21 cellular contexts compared by ENCODE assay signal in genomic region chr15:25864966-25865365, GRCh38. TPM values are rescaled to one million over a fixed set of nuclear protein-coding genes. Genes with fewer than 3 reads are reported as not detected.
DNase-seq lines count a peak whose midpoint lies in the region; ATAC-seq and TF ChIP-seq lines count a peak whose summit lies in the region.
"Had no signal": no experiment of that assay in that cellular context is flagged by ENCODE, and none has a peak within 500 bp of the region (broad histone marks: within the 10 kb centered on the region; RNA-seq: fewer than 3 reads in every experiment).

No MANE protein-coding gene starts in this region.

- no peak for TF ChIP-seq CTCF in natural killer cell (IDR thresholded peaks at IDR 0.05)

- H3K36me3 ChIP-seq in CD8-positive, alpha-beta memory T cell (ENCODE audit: insufficient read depth, low read length) = no peaks in the 10 kb centered on the region
- H3K36me3 ChIP-seq: brain microvascular endothelial cell, spleen, thyroid gland had no signal

- peaks cover 5% of the 10 kb centered on the region for H3K27me3 Mint-ChIP-seq in T-helper 2 cell treated with Interferon-gamma antibody and Interleukin-4, amounts not matched to agents 5 μg/mL and 100 μg/mL, for 36 hours (ENCODE audit: low read depth)
- peaks cover 0 to 4% of the 10 kb centered on the region in 2 donors for H3K27me3 Mint-ChIP-seq in CD8-positive, alpha-beta memory T cell
- H3K27me3 Mint-ChIP-seq in activated naive CD8-positive, alpha-beta T cell treated with anti-CD3 and anti-CD28 coated beads, Interleukin-2, amount 10 ng/mL, durations not matched to agents 7 days and 5 days = peaks cover 4% of the 10 kb centered on the region
- H3K27me3 Mint-ChIP-seq in natural killer cell (ENCODE audit: low read depth in 2 of 2) = no peaks in the 10 kb centered on the region
- H3K27me3 Mint-ChIP-seq in stimulated activated naive B cell treated with anti-CD40 and anti-IgM and Interleukin-4, amounts not matched to agents 10 μg/mL and 1 μg/mL and 100 μg/mL, for 72 hours = peaks cover 56 to 66% of the 10 kb centered on the region in 2 donors

- no peaks in the 10 kb centered on the region for H3K27me3 ChIP-seq in CD8-positive, alpha-beta memory T cell (ENCODE audit: insufficient read depth, low read length, poor library complexity, severe bottlenecking)
- H3K27me3 ChIP-seq: brain microvascular endothelial cell, thyroid gland had no signal

- peak overlapping the region; percentile 42 for H3K27ac Mint-ChIP-seq in T-helper 2 cell treated with Interferon-gamma antibody and Interleukin-4, amounts not matched to agents 5 μg/mL and 100 μg/mL, for 36 hours
- peak overlapping the region in 4 of 8 donors; percentile 27 to 89 (median 62) for H3K27ac Mint-ChIP-seq in CD8-positive, alpha-beta memory T cell
- no peak overlapping the region for H3K27ac Mint-ChIP-seq in activated naive CD8-positive, alpha-beta T cell treated with anti-CD3 and anti-CD28 coated beads, Interleukin-2, amount 10 ng/mL, durations not matched to agents 7 days and 5 days
- H3K27ac Mint-ChIP-seq in natural killer cell = peak overlapping the region in 1 of 2 donors; percentile 13
- no peak overlapping the region for H3K27ac Mint-ChIP-seq in stimulated activated naive B cell treated with anti-CD40 and anti-IgM and Interleukin-4, amounts not matched to agents 10 μg/mL and 1 μg/mL and 100 μg/mL, for 72 hours
- H3K27ac Mint-ChIP-seq: dendritic cell treated with granulocyte-macrophage colony-stimulating factor and Interleukin-4, amounts not matched to agents 40 ng/mL and 50 ng/mL, for 4 days had no signal

- intact Hi-C loops in natural killer cell (cut with micrococcal nuclease) = loop anchor here (5.0 kb wide), 1 partner anchor 1093 kb away; no protein-coding TSS in a partner anchor

- H3K4me3 Mint-ChIP-seq in T-helper 2 cell treated with Interferon-gamma antibody and Interleukin-4, amounts not matched to agents 5 μg/mL and 100 μg/mL, for 36 hours = peak overlapping the region; percentile 44
- peak overlapping the region; percentile 41 to 90 (median 85) for H3K4me3 Mint-ChIP-seq in CD8-positive, alpha-beta memory T cell
- H3K4me3 Mint-ChIP-seq in activated naive CD8-positive, alpha-beta T cell treated with anti-CD3 and anti-CD28 coated beads, Interleukin-2, amount 10 ng/mL, durations not matched to agents 7 days and 5 days = peak overlapping the region; percentile 19
- H3K4me3 Mint-ChIP-seq in natural killer cell = peak overlapping the region; percentile 66
- no peak overlapping the region for H3K4me3 Mint-ChIP-seq in stimulated activated naive B cell treated with anti-CD40 and anti-IgM and Interleukin-4, amounts not matched to agents 10 μg/mL and 1 μg/mL and 100 μg/mL, for 72 hours
- H3K4me3 Mint-ChIP-seq: dendritic cell treated with granulocyte-macrophage colony-stimulating factor and Interleukin-4, amounts not matched to agents 40 ng/mL and 50 ng/mL, for 4 days had no signal

- no peaks in the 10 kb centered on the region for H3K9me3 ChIP-seq in CD8-positive, alpha-beta memory T cell (ENCODE audit: low read length)
- H3K9me3 ChIP-seq: spleen, thyroid gland had no signal

- no peak for DNase-seq in T-helper 2 cell treated with Interferon-gamma antibody and Interleukin-4, amounts not matched to agents 5 μg/mL and 100 μg/mL, for 36 hours (ENCODE audit: low spot score)
- DNase-seq in T-helper 2 cell = no peak
- DNase-seq in CD8-positive, alpha-beta memory T cell = no peak
- DNase-seq in activated naive CD8-positive, alpha-beta T cell treated with anti-CD3 and anti-CD28 coated beads, Interleukin-2, amount 10 ng/mL, durations not matched to agents 7 days and 5 days = no peak
- no peak for DNase-seq in natural killer cell
- DNase-seq in HT-29 (ENCODE audit: low spot score) = no peak
- DNase-seq in stimulated activated naive B cell treated with anti-CD40 and anti-IgM and Interleukin-4, amounts not matched to agents 10 μg/mL and 1 μg/mL and 100 μg/mL, for 72 hours = no peak
- DNase-seq: 8988T, activated gamma-delta T cell, brain microvascular endothelial cell, DND-41, erythroblast, Karpas-422, NCI-H1105, spleen, thyroid gland had no signal

- peaks cover 22% of the 10 kb centered on the region for H3K4me1 Mint-ChIP-seq in T-helper 2 cell treated with Interferon-gamma antibody and Interleukin-4, amounts not matched to agents 5 μg/mL and 100 μg/mL, for 36 hours (ENCODE audit: low read depth)
- H3K4me1 Mint-ChIP-seq in CD8-positive, alpha-beta memory T cell = peaks cover 27 to 36% (median 29%) of the 10 kb centered on the region in 3 donors
- peaks cover 23% of the 10 kb centered on the region for H3K4me1 Mint-ChIP-seq in activated naive CD8-positive, alpha-beta T cell treated with anti-CD3 and anti-CD28 coated beads, Interleukin-2, amount 10 ng/mL, durations not matched to agents 7 days and 5 days
- peaks cover 19 to 35% of the 10 kb centered on the region in 2 donors for H3K4me1 Mint-ChIP-seq in natural killer cell
- H3K4me1 Mint-ChIP-seq in stimulated activated naive B cell treated with anti-CD40 and anti-IgM and Interleukin-4, amounts not matched to agents 10 μg/mL and 1 μg/mL and 100 μg/mL, for 72 hours = peaks cover 23 to 38% of the 10 kb centered on the region in 2 donors

- POLR2A ChIA-PET in CD8-positive, alpha-beta memory T cell (lab: Charles Lee) = no interaction called here
- POLR2A ChIA-PET in activated naive CD8-positive, alpha-beta T cell treated with anti-CD3 and anti-CD28 coated beads, Interleukin-2, amount 10 ng/mL, durations not matched to agents 7 days and 5 days (lab: Charles Lee) = interaction anchor here (0.6 to 0.8 kb wide), 2 partner anchors 12 to 19 kb away, joined by 3 read pairs; no protein-coding TSS in a partner anchor

- no peak overlapping the region for H3K4me3 ChIP-seq in CD8-positive, alpha-beta memory T cell (ENCODE audit: low read length)
- H3K4me3 ChIP-seq: SK-N-MC, spleen, thyroid gland had no signal

- ATAC-seq in activated naive CD8-positive, alpha-beta T cell treated with anti-CD3 and anti-CD28 coated beads, Interleukin-2, amount 10 ng/mL, durations not matched to agents 7 days and 5 days (ENCODE audit: low read depth) = no peak
- no peak for ATAC-seq in natural killer cell
- ATAC-seq in stimulated activated naive B cell treated with anti-CD40 and anti-IgM and Interleukin-4, amounts not matched to agents 10 μg/mL and 1 μg/mL and 100 μg/mL, for 72 hours (replicated peaks) = no peak
- no peak for ATAC-seq in HG03196 (IDR thresholded peaks at IDR 0.05; ENCODE audit: unreplicated experiment)
- ATAC-seq: Panc1 had no signal

- H3K4me1 ChIP-seq in CD8-positive, alpha-beta memory T cell (ENCODE audit: insufficient read depth, low read length) = peaks cover 11% of the 10 kb centered on the region

- peaks cover 20% of the 10 kb centered on the region for H3K36me3 Mint-ChIP-seq in T-helper 2 cell treated with Interferon-gamma antibody and Interleukin-4, amounts not matched to agents 5 μg/mL and 100 μg/mL, for 36 hours (ENCODE audit: low read depth)
- peaks cover 0 to 20% (median 0%) of the 10 kb centered on the region in 3 donors for H3K36me3 Mint-ChIP-seq in CD8-positive, alpha-beta memory T cell
- peaks cover 16% of the 10 kb centered on the region for H3K36me3 Mint-ChIP-seq in activated naive CD8-positive, alpha-beta T cell treated with anti-CD3 and anti-CD28 coated beads, Interleukin-2, amount 10 ng/mL, durations not matched to agents 7 days and 5 days
- H3K36me3 Mint-ChIP-seq in natural killer cell = no peaks in the 10 kb centered on the region
- no peaks in the 10 kb centered on the region for H3K36me3 Mint-ChIP-seq in stimulated activated naive B cell treated with anti-CD40 and anti-IgM and Interleukin-4, amounts not matched to agents 10 μg/mL and 1 μg/mL and 100 μg/mL, for 72 hours

- no peak overlapping the region for H3K27ac ChIP-seq in CD8-positive, alpha-beta memory T cell (ENCODE audit: low read depth, low read length)
- H3K27ac ChIP-seq: brain microvascular endothelial cell, SK-N-MC, spleen, thyroid gland had no signal

- H3K9me3 Mint-ChIP-seq in T-helper 2 cell treated with Interferon-gamma antibody and Interleukin-4, amounts not matched to agents 5 μg/mL and 100 μg/mL, for 36 hours = no peaks in the 10 kb centered on the region
- H3K9me3 Mint-ChIP-seq in CD8-positive, alpha-beta memory T cell = peaks cover 0 to 3% (median 0%) of the 10 kb centered on the region in 5 donors
- no peaks in the 10 kb centered on the region for H3K9me3 Mint-ChIP-seq in activated naive CD8-positive, alpha-beta T cell treated with anti-CD3 and anti-CD28 coated beads, Interleukin-2, amount 10 ng/mL, durations not matched to agents 7 days and 5 days
- no peaks in the 10 kb centered on the region for H3K9me3 Mint-ChIP-seq in natural killer cell
- no peaks in the 10 kb centered on the region for H3K9me3 Mint-ChIP-seq in stimulated activated naive B cell treated with anti-CD40 and anti-IgM and Interleukin-4, amounts not matched to agents 10 μg/mL and 1 μg/mL and 100 μg/mL, for 72 hours
- H3K9me3 Mint-ChIP-seq: dendritic cell treated with granulocyte-macrophage colony-stimulating factor and Interleukin-4, amounts not matched to agents 40 ng/mL and 50 ng/mL, for 4 days had no signal

- CTCF ChIA-PET in CD8-positive, alpha-beta memory T cell (lab: Charles Lee) = no interaction called here

RNA-seq across cellular contexts. Expression of gene ATP10A, which starts 1.8 kb away (rescaled TPM):
- 10 to 100 TPM; 24.0 to 28.9 TPM for total RNA-seq in CD8-positive, alpha-beta memory T cell
- polyA plus RNA-seq in CD8-positive, alpha-beta memory T cell = 8.2 TPM
- 10 to 100 TPM; 57.9 to 60.3 TPM for total RNA-seq in activated naive CD8-positive, alpha-beta T cell treated with anti-CD3 and anti-CD28 coated beads, Interleukin-2, amount 10 ng/mL, durations not matched to agents 7 days and 5 days
- 10 to 100 TPM; 50.1 to 67.0 (median 51.2) TPM for total RNA-seq in natural killer cell
- not detected in 2 replicates for total RNA-seq in HT-29 (2014; rRNA removed; shearing (Covaris generic))
- total RNA-seq: pulmonary artery endothelial cell had no signal

Comparison
In these comparisons a context has a peak if more than half of its experiments do, and no peak if none do; other contexts are left out.
1. H3K4me3 Mint-ChIP-seq: peak in T-helper 2 cell treated with Interferon-gamma antibody and Interleukin-4, amounts not matched to agents 5 μg/mL and 100 μg/mL, for 36 hours (single experiment), CD8-positive, alpha-beta memory T cell (7 of 7), activated naive CD8-positive, alpha-beta T cell treated with anti-CD3 and anti-CD28 coated beads, Interleukin-2, amount 10 ng/mL, durations not matched to agents 7 days and 5 days (single experiment) and natural killer cell (single experiment); none in stimulated activated naive B cell treated with anti-CD40 and anti-IgM and Interleukin-4, amounts not matched to agents 10 μg/mL and 1 μg/mL and 100 μg/mL, for 72 hours (0 of 2).
2. RNA of gene ATP10A, which starts 1.8 kb away (total RNA-seq): 57.9 to 60.3 TPM in activated naive CD8-positive, alpha-beta T cell treated with anti-CD3 and anti-CD28 coated beads, Interleukin-2, amount 10 ng/mL, durations not matched to agents 7 days and 5 days, 50.1 to 67.0 TPM in natural killer cell and 24.0 to 28.9 TPM in CD8-positive, alpha-beta memory T cell; not detected in HT-29; every median in the first group is over 10 times any median in the second.